1 cellular context compared by ENCODE assay signal in the genomic region with DNA sequence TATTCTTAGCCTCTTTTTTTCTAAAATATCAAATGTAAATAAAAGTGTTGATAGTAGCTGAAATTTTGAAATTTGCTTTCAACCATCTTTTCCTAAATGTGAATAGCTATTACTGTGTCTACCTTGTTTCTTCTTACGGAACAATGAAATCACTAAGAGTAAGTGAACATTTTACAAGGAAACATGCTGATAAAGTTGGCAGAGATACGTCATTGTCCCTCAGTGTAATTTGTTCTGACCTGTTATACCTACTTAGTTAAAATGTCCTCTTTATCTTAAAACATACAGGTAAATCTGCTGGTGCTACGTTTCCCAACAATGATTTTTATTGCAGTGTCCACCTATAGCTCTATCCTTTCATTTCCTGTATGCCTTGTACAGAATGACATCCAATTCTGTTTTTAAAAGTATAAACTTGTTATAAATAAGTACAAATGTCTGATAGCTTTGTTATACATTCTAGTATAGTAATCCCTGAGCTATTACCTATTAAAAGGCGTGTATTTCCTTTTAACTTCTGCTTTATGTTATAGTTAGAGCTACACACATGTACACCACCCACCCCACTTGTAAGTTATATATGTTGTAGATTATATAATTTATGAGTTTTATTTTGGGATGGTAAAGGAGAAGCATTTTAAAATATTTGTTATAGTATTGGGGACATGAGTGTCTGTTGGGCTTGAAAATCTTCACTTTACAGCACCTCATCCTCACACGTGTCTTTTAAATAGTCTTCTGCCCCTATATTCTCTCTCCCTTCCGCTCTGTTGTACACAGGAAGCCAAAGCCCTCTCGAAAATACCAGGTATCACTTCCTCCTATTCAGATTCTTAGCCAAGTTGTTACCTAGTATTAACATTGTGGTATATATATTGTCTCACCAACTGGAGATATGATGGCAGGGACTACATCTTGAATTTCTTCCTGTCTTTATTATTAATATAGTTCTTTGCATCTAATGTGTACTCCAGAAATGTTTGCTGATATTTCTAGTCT.
TF ChIP-seq lines count a peak whose summit lies in the region.

No MANE protein-coding gene starts in this region.

TF ChIP-seq in HEK293, 187 proteins besides CTCF, POLR2A, EP300 and RAD21 (continued from another document):
- TF ChIP-seq, protein P1, sequence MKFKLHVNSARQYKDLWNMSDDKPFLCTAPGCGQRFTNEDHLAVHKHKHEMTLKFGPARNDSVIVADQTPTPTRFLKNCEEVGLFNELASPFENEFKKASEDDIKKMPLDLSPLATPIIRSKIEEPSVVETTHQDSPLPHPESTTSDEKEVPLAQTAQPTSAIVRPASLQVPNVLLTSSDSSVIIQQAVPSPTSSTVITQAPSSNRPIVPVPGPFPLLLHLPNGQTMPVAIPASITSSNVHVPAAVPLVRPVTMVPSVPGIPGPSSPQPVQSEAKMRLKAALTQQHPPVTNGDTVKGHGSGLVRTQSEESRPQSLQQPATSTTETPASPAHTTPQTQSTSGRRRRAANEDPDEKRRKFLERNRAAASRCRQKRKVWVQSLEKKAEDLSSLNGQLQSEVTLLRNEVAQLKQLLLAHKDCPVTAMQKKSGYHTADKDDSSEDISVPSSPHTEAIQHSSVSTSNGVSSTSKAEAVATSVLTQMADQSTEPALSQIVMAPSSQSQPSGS (tag by site-specific recombination; IDR thresholded peaks at IDR 0.05; ENCODE audit: low read depth) = peak; percentile 59
- TF ChIP-seq ZNF324 (tag by site-specific recombination; IDR thresholded peaks at IDR 0.05) (no peak), ZNF114 (tag by site-specific recombination; IDR thresholded peaks at IDR 0.05) (no peak), ZNF529 (tag by site-specific recombination; IDR thresholded peaks at IDR 0.05; ENCODE audit: insufficient replicate concordance) (no peak)
TF ChIP-seq in HEK293: peak in this region for 5.
